Comparison of ENCODE assay signal across 9 cellular contexts in the genomic region with DNA sequence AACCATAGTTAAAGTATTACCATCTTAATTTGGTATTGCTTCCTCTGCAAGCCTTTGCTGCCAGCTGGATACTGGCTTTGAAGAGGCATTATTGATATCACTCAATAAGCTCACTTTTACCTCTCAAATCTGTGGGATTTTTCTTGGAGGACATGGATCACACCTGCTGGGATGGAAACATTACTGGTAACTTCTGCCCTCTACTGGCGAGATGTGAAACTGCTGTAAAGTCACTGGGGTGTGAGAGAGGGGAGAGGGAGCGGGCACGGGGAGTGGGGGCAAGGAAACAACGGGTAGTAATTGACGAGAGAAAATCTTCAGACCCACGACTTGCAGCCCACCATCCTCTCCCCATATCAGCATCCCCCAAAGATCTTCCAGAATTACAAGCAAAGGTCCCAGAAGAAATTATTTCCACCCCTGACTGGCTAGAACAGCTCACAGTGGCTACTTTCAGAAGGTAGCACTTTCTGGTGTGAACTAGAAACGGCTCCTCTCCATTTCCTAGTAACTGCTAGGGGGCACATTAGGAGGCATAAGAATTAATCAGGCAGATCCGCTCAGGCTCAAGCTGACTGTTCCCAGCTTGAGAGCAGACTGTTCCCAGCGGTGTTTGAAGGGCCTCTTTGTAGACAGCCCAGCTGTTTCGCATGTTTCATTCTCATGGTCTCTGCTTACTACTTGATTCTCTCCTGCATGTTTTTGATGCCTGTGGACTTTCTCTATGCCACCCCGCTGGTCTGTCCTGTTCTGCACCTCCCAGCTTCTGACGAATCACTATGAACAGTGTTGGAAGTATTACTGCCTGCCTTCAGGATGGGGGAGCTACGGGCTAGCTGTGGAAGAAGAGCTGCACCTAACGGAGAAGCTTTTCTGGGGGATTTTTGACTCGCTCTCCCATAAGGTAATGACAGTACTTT.
DNase-seq lines count a peak whose midpoint lies in the region; ATAC-seq, FAIRE-seq and TF ChIP-seq lines count a peak whose summit lies in the region.
"Had no signal": no experiment of that assay in that cellular context is flagged by ENCODE, and none has a peak within 500 bp of the region (broad histone marks: within the 10 kb centered on the region; RNA-seq: fewer than 3 reads in every experiment).

No MANE protein-coding gene starts in this region.

- POLR2A ChIA-PET in Panc1 (lab: Charles Lee) (no interaction called here), MCF 10A (lab: Yijun Ruan, JAX) (interaction anchor here (0.5 to 0.7 kb wide), 2 partner anchors 236 to 810 kb away, joined by 3 read pairs; no protein-coding TSS in a partner anchor)

- H2BK15ac ChIP-seq in H9 (ENCODE audit: low read depth, low read length), result no peak overlapping the region

- no peaks in the 10 kb centered on the region for H4K20me1 ChIP-seq in H9 (ENCODE audit: control insufficient read depth, insufficient read depth, insufficient read length)

- no peak overlapping the region for H2AFZ ChIP-seq in H9 (ENCODE audit: low read length)

- H3K27ac ChIP-seq in CD4-positive, CD25-positive, alpha-beta regulatory T cell (ENCODE audit: insufficient read depth, low read length, poor library complexity, severe bottlenecking), result no peak overlapping the region
- H3K27ac ChIP-seq in H9 (ENCODE audit: insufficient read length, low read depth, low read length) (no peak overlapping the region), Panc1 (ENCODE audit: low read length) (no peak overlapping the region), kidney (ENCODE audit: low read depth in 2 of 2, low read length in 2 of 2) (no peak overlapping the region)

- H4K5ac ChIP-seq in H9 (ENCODE audit: insufficient read length, low read depth, low read length), result no peak overlapping the region

- H3K4me3 Mint-ChIP-seq in CD4-positive, CD25-positive, alpha-beta regulatory T cell, result no peak overlapping the region
- peak overlapping the region; percentile 40 to 76 for H3K4me3 Mint-ChIP-seq in H9
- no peak overlapping the region for H3K4me3 Mint-ChIP-seq in MCF 10A (ENCODE audit: unreplicated experiment)

- H3K14ac ChIP-seq in H9 (ENCODE audit: insufficient read depth, low read length), result no peak overlapping the region; the same call in 1 of the 2 replicates

- H2BK5ac ChIP-seq in H9 (ENCODE audit: insufficient read length, low read length), result no peak overlapping the region

- no peak overlapping the region for H2AK5ac ChIP-seq in H9 (ENCODE audit: insufficient read length, low read length)

- H3K4me1 Mint-ChIP-seq in CD4-positive, CD25-positive, alpha-beta regulatory T cell, result peaks cover 0 to 4% (median 0%) of the 10 kb centered on the region in 4 donors
- peaks cover 12 to 14% of the 10 kb centered on the region in 2 experiments for H3K4me1 Mint-ChIP-seq in H9
- H3K4me1 Mint-ChIP-seq in MCF 10A (ENCODE audit: insufficient read depth, unreplicated experiment), result no peaks in the 10 kb centered on the region

- no peak overlapping the region for H3K18ac ChIP-seq in H9 (ENCODE audit: insufficient read length, low read depth, low read length)

- peak in 2 of 3 donors; percentile 4 to 15 for DNase-seq in CD4-positive, CD25-positive, alpha-beta regulatory T cell
- DNase-seq in H9, result peak; percentile 74
- peak; percentile 33 for DNase-seq in Panc1 (ENCODE audit: low read depth, low spot score)
- DNase-seq in MCF 10A (ENCODE audit: unreplicated experiment), result peak; percentile 61
- DNase-seq in kidney, result no peak
- DNase-seq in stimulated activated naive CD8-positive, alpha-beta T cell treated with anti-CD3 and anti-CD28 coated beads, Interleukin-15, Interleukin-2, amounts not matched to agents 100 U/mL and 50 U/mL, for 24 hours, result peak; percentile 50
- no peak for DNase-seq in activated effector memory CD4-positive, alpha-beta T cell treated with Interleukin-2 at 50 U/mL for 16 hours
- no peak for DNase-seq in MV-4-11 (lab: John Stamatoyannopoulos, UW)

- H3K27ac Mint-ChIP-seq in CD4-positive, CD25-positive, alpha-beta regulatory T cell, result no peak overlapping the region
- peak overlapping the region; percentile 4 to 80 (median 32); a peak in 3 of 7 replicates for H3K27ac Mint-ChIP-seq in H9
- no peak overlapping the region for H3K27ac Mint-ChIP-seq in MCF 10A (ENCODE audit: low read depth, unreplicated experiment)

- no peaks in the 10 kb centered on the region for H3K23me2 ChIP-seq in H9 (ENCODE audit: insufficient read length, low read depth, low read length, poor library complexity, severe bottlenecking)

- no peaks in the 10 kb centered on the region for H3K9me3 ChIP-seq in CD4-positive, CD25-positive, alpha-beta regulatory T cell (ENCODE audit: control insufficient read depth in 2 of 2, low read length in 2 of 2)
- H3K9me3 ChIP-seq in H9 (ENCODE audit: control insufficient read depth, low read depth, low read length) (no peaks in the 10 kb centered on the region), Panc1 (ENCODE audit: control insufficient read depth, insufficient read depth, low read depth, low read length) (no peaks in the 10 kb centered on the region), kidney (ENCODE audit: control insufficient read depth in 1 of 2, low read length in 2 of 2) (no peaks in the 10 kb centered on the region)

- ATAC-seq in CD4-positive, CD25-positive, alpha-beta regulatory T cell (ENCODE audit: low read depth in 2 of 2), result no peak
- ATAC-seq in Panc1, result peak; percentile 91
- no peak for ATAC-seq in stimulated activated naive CD8-positive, alpha-beta T cell treated with anti-CD3 and anti-CD28 coated beads, Interleukin-15, Interleukin-2, amounts not matched to agents 100 U/mL and 50 U/mL, for 24 hours

- intact Hi-C loops in Panc1 (cut with micrococcal nuclease; ENCODE audit: unreplicated experiment), result loop anchor here (5.0 kb wide), 3 partner anchors 234 to 506 kb away; no protein-coding TSS in a partner anchor
- intact Hi-C loops in MCF 10A (cut with micrococcal nuclease), result loop anchor here (5.0 kb wide), 3 partner anchors 239 to 474 kb away; partner anchors contain the start of genes AVEN and KATNBL1
- intact Hi-C loops in kidney (cut with DNase I), result no loop called here

- no peak overlapping the region for H3T11ph ChIP-seq in H9 (ENCODE audit: low read length)

- no peaks in the 10 kb centered on the region for H3K36me3 Mint-ChIP-seq in CD4-positive, CD25-positive, alpha-beta regulatory T cell
- no peaks in the 10 kb centered on the region for H3K36me3 Mint-ChIP-seq in H9 (ENCODE audit: insufficient read depth in 1 of 3, low read depth in 3 of 3)
- no peaks in the 10 kb centered on the region for H3K36me3 Mint-ChIP-seq in MCF 10A (ENCODE audit: insufficient read depth, unreplicated experiment)

- H3K36me3 ChIP-seq in CD4-positive, CD25-positive, alpha-beta regulatory T cell (ENCODE audit: control insufficient read depth, insufficient read depth, low read length), result no peaks in the 10 kb centered on the region
- H3K36me3 ChIP-seq in Panc1 (ENCODE audit: control insufficient read depth, insufficient read depth, low read length), result no peaks in the 10 kb centered on the region
- no peaks in the 10 kb centered on the region for H3K36me3 ChIP-seq in kidney (ENCODE audit: control insufficient read depth in 1 of 2, insufficient read depth in 2 of 2, low read length in 2 of 2)

- in situ Hi-C loops in Panc1 (cut with HindIII; ENCODE audit: low pct_unique_long_range_greater_than_20kb, low sequenced_read_pairs), result no loop called here

- BruUV-seq in Panc1 (replicated peaks; lab: Mats Ljungman, UMichigan) (no TSS peak), MCF 10A (replicated peaks; lab: Mats Ljungman, UMichigan) (no TSS peak)

- H3K4me2 ChIP-seq in H9 (ENCODE audit: insufficient read depth, insufficient read length, low read length), result peak overlapping the region; percentile 62

- no peak overlapping the region for H3K56ac ChIP-seq in H9 (ENCODE audit: insufficient read length, low read depth, low read length)

- H3K79me2 ChIP-seq in H9 (ENCODE audit: insufficient read depth, low read length), result no peaks in the 10 kb centered on the region

- no peak overlapping the region for H3K23ac ChIP-seq in H9 (ENCODE audit: insufficient read length, low read depth, low read length)

- no peaks in the 10 kb centered on the region for H3K4me1 ChIP-seq in CD4-positive, CD25-positive, alpha-beta regulatory T cell (ENCODE audit: control insufficient read depth, insufficient read depth, low read length, poor library complexity, severe bottlenecking)
- H3K4me1 ChIP-seq in H9 (ENCODE audit: insufficient read depth, low read length), result peaks cover 7% of the 10 kb centered on the region; the same call in 1 of the 2 replicates
- no peaks in the 10 kb centered on the region for H3K4me1 ChIP-seq in Panc1 (ENCODE audit: control insufficient read depth, insufficient read depth, low read length)
- peaks cover 0 to 5% of the 10 kb centered on the region in 2 donors for H3K4me1 ChIP-seq in kidney (ENCODE audit: control insufficient read depth in 1 of 2, insufficient read depth in 1 of 2, low read depth in 1 of 2, low read length in 2 of 2)

- TF ChIP-seq CTCF in H9 (conservative IDR thresholded peaks at IDR 0.05) (peak; percentile 84), Panc1 (IDR thresholded peaks at IDR 0.05) (peak; percentile 92), MCF 10A (IDR thresholded peaks at IDR 0.05; ENCODE audit: unreplicated experiment) (peak; percentile 73), kidney (IDR thresholded peaks at IDR 0.05; ENCODE audit: borderline replicate concordance, extremely low read depth, insufficient read depth) (peak; percentile 67)

- H2BK120ac ChIP-seq in H9 (ENCODE audit: low read depth, low read length, poor library complexity, severe bottlenecking), result peak overlapping the region; percentile 19

- no peak overlapping the region for H2BK12ac ChIP-seq in H9 (ENCODE audit: insufficient read length, low read depth, low read length)

- CTCF ChIA-PET in Panc1 (lab: Charles Lee) (interaction anchor here (0.6 to 1.1 kb wide), 8 partner anchors 9 to 377 kb away, joined by 3 to 9 read pairs (median 4); no protein-coding TSS in a partner anchor), MCF 10A (lab: Yijun Ruan, JAX) (interaction anchor here (0.6 to 10.2 kb wide), 72 partner anchors 8 to 1055 kb away, joined by 3 to 152 read pairs (median 4); partner anchors contain the start of genes CHRM5 and KATNBL1)

- H3K9me3 Mint-ChIP-seq in CD4-positive, CD25-positive, alpha-beta regulatory T cell, result peaks cover 0 to 2% (median 0%) of the 10 kb centered on the region in 7 donors
- H3K9me3 Mint-ChIP-seq in H9 (no peaks in the 10 kb centered on the region), MCF 10A (ENCODE audit: unreplicated experiment) (no peaks in the 10 kb centered on the region)

- no peaks in the 10 kb centered on the region for H3K27me3 ChIP-seq in CD4-positive, CD25-positive, alpha-beta regulatory T cell (ENCODE audit: control insufficient read depth, insufficient read depth, low read length)
- H3K27me3 ChIP-seq in H9 (ENCODE audit: insufficient read depth, low read length), result no peaks in the 10 kb centered on the region
- H3K27me3 ChIP-seq in Panc1 (ENCODE audit: control insufficient read depth, insufficient read depth, low read length), result no peaks in the 10 kb centered on the region

- H3K9ac ChIP-seq in H9 (ENCODE audit: extremely low read depth, insufficient read length, low read length), result no peak overlapping the region
- no peak overlapping the region for H3K9ac ChIP-seq in kidney (ENCODE audit: low read length in 2 of 2)

- no peak overlapping the region for H4K8ac ChIP-seq in H9 (replicated peaks; ENCODE audit: insufficient read length, low read depth, low read length)

- FAIRE-seq in kidney (lab: Jason Lieb, UNC), result no peak
- FAIRE-seq: islet of Langerhans had no signal

- H3K4ac ChIP-seq in H9 (ENCODE audit: low read depth, low read length), result no peak overlapping the region

- no peaks in the 10 kb centered on the region for H3K27me3 Mint-ChIP-seq in CD4-positive, CD25-positive, alpha-beta regulatory T cell
- no peaks in the 10 kb centered on the region for H3K27me3 Mint-ChIP-seq in H9 (ENCODE audit: low read depth)
- no peaks in the 10 kb centered on the region for H3K27me3 Mint-ChIP-seq in MCF 10A (ENCODE audit: insufficient read depth, unreplicated experiment)

- H3K4me3 ChIP-seq in CD4-positive, CD25-positive, alpha-beta regulatory T cell (ENCODE audit: low read depth, low read length), result no peak overlapping the region
- no peak overlapping the region for H3K4me3 ChIP-seq in Panc1 (ENCODE audit: low read depth in 2 of 2, low read length in 2 of 2)
- H3K4me3 ChIP-seq in kidney (ENCODE audit: low read length in 2 of 2), result peak overlapping the region in 1 of 2 donors; percentile 16

- no peak overlapping the region for H4K91ac ChIP-seq in H9 (ENCODE audit: insufficient read length, low read depth, low read length)

- no peaks in the 10 kb centered on the region for H3K79me1 ChIP-seq in H9 (ENCODE audit: insufficient read depth, low read depth, low read length, poor library complexity, severe bottlenecking)

- WGBS in H9 (ENCODE audit: extremely low coverage, insufficient read length, low lambda C conversion rate), result no CpG with 5 or more reads among the region's 15 CpGs

- H2BK20ac ChIP-seq in H9 (ENCODE audit: low read depth, low read length, poor library complexity, severe bottlenecking), result no peak overlapping the region

Comparison
In these comparisons a context has a peak if more than half of its experiments do, and no peak if none do; other contexts are left out.
1. DNase-seq: peak in CD4-positive, CD25-positive, alpha-beta regulatory T cell (2 of 3), H9 (single experiment), Panc1 (single experiment), MCF 10A (single experiment) and stimulated activated naive CD8-positive, alpha-beta T cell treated with anti-CD3 and anti-CD28 coated beads, Interleukin-15, Interleukin-2, amounts not matched to agents 100 U/mL and 50 U/mL, for 24 hours (single experiment); none in kidney (single experiment), activated effector memory CD4-positive, alpha-beta T cell treated with Interleukin-2 at 50 U/mL for 16 hours (single experiment) and MV-4-11 (single experiment).
2. H3K27ac Mint-ChIP-seq: peak in H9 (3 of 3); none in CD4-positive, CD25-positive, alpha-beta regulatory T cell (0 of 3) and MCF 10A (single experiment).
3. H3K4me3 Mint-ChIP-seq: peak in H9 (2 of 2); none in CD4-positive, CD25-positive, alpha-beta regulatory T cell (0 of 4) and MCF 10A (single experiment).
4. Peak in every context shown above with its lines, with median percentiles within 50 percentile points of each other: CTCF ChIP-seq.